1 cellular context compared by ENCODE assay signal in the genomic region with DNA sequence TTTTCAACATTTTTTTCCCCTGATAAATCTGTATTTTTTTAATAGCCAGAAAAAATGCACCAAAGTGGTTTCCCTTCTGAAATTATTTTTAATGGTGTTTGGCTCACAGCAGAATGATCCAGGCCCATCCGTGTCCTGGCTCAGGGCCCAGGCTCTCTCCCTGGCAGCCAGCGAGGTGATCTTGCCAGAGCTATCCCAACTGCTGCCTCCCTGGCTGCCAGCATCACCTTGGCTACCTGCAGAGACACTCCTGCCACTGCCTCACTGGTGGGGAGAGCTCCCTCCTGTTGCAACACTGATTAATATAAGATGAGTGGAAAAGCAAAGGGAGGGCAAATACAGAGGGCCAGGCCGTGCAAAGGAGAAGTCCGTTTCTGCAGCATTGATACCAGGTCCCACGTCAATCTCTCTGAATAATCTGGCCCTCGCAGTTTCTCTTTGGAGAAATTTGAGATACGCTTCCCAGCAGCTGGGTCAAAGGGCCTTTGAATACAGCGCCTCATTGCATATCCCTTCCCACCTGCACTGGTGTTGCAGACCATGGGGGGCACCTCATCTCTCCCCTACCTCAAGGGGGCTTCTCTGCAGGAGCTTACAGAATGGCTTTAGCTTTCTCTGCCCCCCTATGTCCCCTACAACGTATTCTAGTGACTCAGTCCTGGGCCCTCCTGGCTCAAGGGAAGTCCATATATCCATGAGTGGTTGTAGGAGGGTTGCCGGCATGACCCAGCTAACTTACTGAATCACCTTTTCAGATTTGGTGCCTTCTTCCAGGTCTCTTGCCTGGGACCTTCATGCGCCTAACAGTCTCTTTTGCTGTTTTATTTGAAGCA.
TF ChIP-seq lines count a peak whose summit lies in the region.

No MANE protein-coding gene starts in this region.

TF ChIP-seq in endothelial cell of umbilical vein, 7 proteins besides CTCF, POLR2A, EP300 and RAD21 (continued from another document):
- TF ChIP-seq, protein P1, sequence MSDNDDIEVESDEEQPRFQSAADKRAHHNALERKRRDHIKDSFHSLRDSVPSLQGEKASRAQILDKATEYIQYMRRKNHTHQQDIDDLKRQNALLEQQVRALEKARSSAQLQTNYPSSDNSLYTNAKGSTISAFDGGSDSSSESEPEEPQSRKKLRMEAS (IDR thresholded peaks at IDR 0.05; ENCODE audit: insufficient read depth, insufficient read length): no peak
- TF ChIP-seq GATA2 (IDR thresholded peaks at IDR 0.05; ENCODE audit: insufficient read depth, insufficient read length, low read depth, low read length) (no peak), EZH2 (IDR thresholded peaks at IDR 0.05; ENCODE audit: borderline replicate concordance, low read depth, low read length, severe bottlenecking) (no peak)
